ENCODE assay signal across 1 cellular context in the genomic region with DNA sequence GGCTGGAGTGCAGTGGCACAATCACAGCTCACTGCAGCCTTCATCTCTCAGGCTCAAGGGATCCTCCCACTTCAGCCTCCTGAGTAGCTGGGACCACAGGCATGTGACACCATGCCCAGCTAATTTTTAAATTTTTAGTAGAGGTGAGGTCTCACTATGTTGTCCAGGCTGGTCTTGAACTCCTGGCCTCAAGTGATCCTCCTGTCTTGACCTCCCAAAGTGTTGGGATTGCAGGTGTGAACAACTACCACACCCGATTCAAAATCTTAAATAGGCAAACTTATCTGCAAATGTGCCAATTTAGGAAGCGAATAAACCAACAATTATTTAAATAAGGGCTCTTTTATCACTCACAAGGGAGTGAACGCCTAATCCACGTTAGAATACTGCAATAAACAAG.
TF ChIP-seq lines count a peak whose summit lies in the region.

No MANE protein-coding gene starts in this region.

TF ChIP-seq in HepG2, 621 proteins besides CTCF, POLR2A, EP300 and RAD21 (continued from another document):
- TF ChIP-seq PRDM15 (CRISPR knock-in tag; IDR thresholded peaks at IDR 0.05) = 0 out of 2 replicates have a peak, but pooled peaks have one; percentile 37
- TF ChIP-seq ZC3H4 (CRISPR knock-in tag; IDR thresholded peaks at IDR 0.05; ENCODE audit: borderline replicate concordance) = no peak
- TF ChIP-seq ZNF543 (CRISPR knock-in tag; IDR thresholded peaks at IDR 0.05) = no peak
- 0 out of 2 replicates have a peak, but pooled peaks have one; percentile 19 for TF ChIP-seq ZNF121 (CRISPR knock-in tag; IDR thresholded peaks at IDR 0.05)
- no peak for TF ChIP-seq NFKBIZ (CRISPR knock-in tag; IDR thresholded peaks at IDR 0.05)
- TF ChIP-seq, protein P1, sequence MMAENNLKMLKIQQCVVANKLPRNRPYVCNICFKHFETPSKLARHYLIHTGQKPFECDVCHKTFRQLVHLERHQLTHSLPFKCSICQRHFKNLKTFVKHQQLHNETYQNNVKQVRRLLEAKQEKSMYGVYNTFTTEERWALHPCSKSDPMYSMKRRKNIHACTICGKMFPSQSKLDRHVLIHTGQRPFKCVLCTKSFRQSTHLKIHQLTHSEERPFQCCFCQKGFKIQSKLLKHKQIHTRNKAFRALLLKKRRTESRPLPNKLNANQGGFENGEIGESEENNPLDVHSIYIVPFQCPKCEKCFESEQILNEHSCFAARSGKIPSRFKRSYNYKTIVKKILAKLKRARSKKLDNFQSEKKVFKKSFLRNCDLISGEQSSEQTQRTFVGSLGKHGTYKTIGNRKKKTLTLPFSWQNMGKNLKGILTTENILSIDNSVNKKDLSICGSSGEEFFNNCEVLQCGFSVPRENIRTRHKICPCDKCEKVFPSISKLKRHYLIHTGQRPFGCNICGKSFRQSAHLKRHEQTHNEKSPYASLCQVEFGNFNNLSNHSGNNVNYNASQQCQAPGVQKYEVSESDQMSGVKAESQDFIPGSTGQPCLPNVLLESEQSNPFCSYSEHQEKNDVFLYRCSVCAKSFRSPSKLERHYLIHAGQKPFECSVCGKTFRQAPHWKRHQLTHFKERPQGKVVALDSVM (CRISPR knock-in tag; IDR thresholded peaks at IDR 0.05) = peak; percentile 85
- TF ChIP-seq ZNF720 (CRISPR knock-in tag; IDR thresholded peaks at IDR 0.05) = no peak
